7 cellular contexts compared by ENCODE assay signal in genomic region chr11:60334005-60334620, GRCh38. TPM values are rescaled to one million over a fixed set of nuclear protein-coding genes. Genes with fewer than 3 reads are reported as not detected.
A peak's percentile ranks its signal among the peaks of the same experiment; 100 is the strongest.
DNase-seq lines count a peak whose midpoint lies in the region; ATAC-seq and TF ChIP-seq lines count a peak whose summit lies in the region.

No MANE protein-coding gene starts in this region.

- H3K79me2 ChIP-seq in OCI-LY1 (ENCODE audit: insufficient read depth, low read length) (no peaks in the 10 kb centered on the region), osteoblast (ENCODE audit: insufficient read depth, low read length) (no peaks in the 10 kb centered on the region)

- H3K36me3 ChIP-seq in OCI-LY1 (ENCODE audit: insufficient read depth, low read length): no peaks in the 10 kb centered on the region
- no peaks in the 10 kb centered on the region for H3K36me3 ChIP-seq in osteoblast (ENCODE audit: insufficient read depth, low read length)

- no peaks in the 10 kb centered on the region for H4K20me1 ChIP-seq in OCI-LY1 (ENCODE audit: insufficient read depth, low read length)
- H4K20me1 ChIP-seq in osteoblast (ENCODE audit: insufficient read depth, low read length): no peaks in the 10 kb centered on the region

- no peaks in the 10 kb centered on the region for H3K9me3 ChIP-seq in OCI-LY1 (ENCODE audit: low read length)
- no peaks in the 10 kb centered on the region for H3K9me3 ChIP-seq in osteoblast (ENCODE audit: low read depth, low read length)

- H3K27ac ChIP-seq in OCI-LY1 (ENCODE audit: low read depth, low read length, poor library complexity, severe bottlenecking): no peak overlapping the region
- no peak overlapping the region for H3K27ac ChIP-seq in osteoblast (ENCODE audit: low read depth, low read length)

- ATAC-seq in HG03139 (IDR thresholded peaks at IDR 0.05; ENCODE audit: unreplicated experiment): peak; percentile 61

- no peaks in the 10 kb centered on the region for H3K27me3 Mint-ChIP-seq in type B pancreatic cell

- H3K9me2 ChIP-seq in OCI-LY1 (ENCODE audit: low read depth, low read length): no peaks in the 10 kb centered on the region

- TF ChIP-seq CTCF in GM12874 (IDR thresholded peaks at IDR 0.05; ENCODE audit: insufficient read depth, low read depth, low read length) (peak; percentile 86), OCI-LY1 (IDR thresholded peaks at IDR 0.05; ENCODE audit: low read length) (peak; percentile 77), fibroblast of mammary gland (conservative IDR thresholded peaks at IDR 0.05; ENCODE audit: control insufficient read depth, insufficient read depth, low read depth, low read length) (peak; percentile 60), osteoblast (IDR thresholded peaks at IDR 0.05; ENCODE audit: extremely low read depth, low read depth, low read length) (peak; percentile 57), type B pancreatic cell (conservative IDR thresholded peaks at IDR 0.05) (peak; percentile 79)

- H2AFZ ChIP-seq in OCI-LY1 (ENCODE audit: low read length): no peak overlapping the region
- H2AFZ ChIP-seq in osteoblast (ENCODE audit: low read length): no peak overlapping the region

- no peak overlapping the region for H3K27ac Mint-ChIP-seq in type B pancreatic cell

- no peaks in the 10 kb centered on the region for H3K36me3 Mint-ChIP-seq in type B pancreatic cell

- H3K4me3 ChIP-seq in OCI-LY1 (ENCODE audit: low read depth, low read length, poor library complexity, severe bottlenecking) (no peak overlapping the region), fibroblast of mammary gland (ENCODE audit: control insufficient read depth, low read depth, low read length) (no peak overlapping the region), osteoblast (ENCODE audit: insufficient read depth, low read length) (no peak overlapping the region)

- no peaks in the 10 kb centered on the region for H3K9me3 Mint-ChIP-seq in type B pancreatic cell

- peak; percentile 58 for DNase-seq in activated T-cell treated with anti-CD3 and anti-CD28 coated beads for 24 hours (ENCODE audit: low read depth)
- DNase-seq in fibroblast of mammary gland (ENCODE audit: low read depth): peak; percentile 36
- DNase-seq in osteoblast (ENCODE audit: insufficient read length, low spot score, missing footprints): peak; percentile 36
- no peak for DNase-seq in type B pancreatic cell (ENCODE audit: extremely low spot score, unreplicated experiment)

- H3K9ac ChIP-seq in OCI-LY1 (ENCODE audit: low read length): no peak overlapping the region

- H3K27me3 ChIP-seq in OCI-LY1 (ENCODE audit: insufficient read depth, low read length) (no peaks in the 10 kb centered on the region), osteoblast (ENCODE audit: insufficient read depth, low read length) (no peaks in the 10 kb centered on the region)

- H3K4me1 Mint-ChIP-seq in type B pancreatic cell (ENCODE audit: unreplicated experiment): no peaks in the 10 kb centered on the region

- H3K4me2 ChIP-seq in OCI-LY1 (ENCODE audit: low read length): 0 out of 2 replicates have a peak overlapping the region, but pooled peaks have one; percentile 17
- H3K4me2 ChIP-seq in osteoblast (ENCODE audit: insufficient read depth, low read length): no peak overlapping the region

- no peak overlapping the region for H3K4me3 Mint-ChIP-seq in type B pancreatic cell

- H3K4me1 ChIP-seq in OCI-LY1 (ENCODE audit: insufficient read depth, low read length, severe bottlenecking) (no peaks in the 10 kb centered on the region), osteoblast (ENCODE audit: insufficient read depth, low read length) (no peaks in the 10 kb centered on the region)

- no peaks in the 10 kb centered on the region for H3F3A ChIP-seq in OCI-LY1 (ENCODE audit: insufficient read depth, low read length)

RNA-seq across cellular contexts. Expression of gene MS4A6E, which starts 7.1 kb away (rescaled TPM):
- not detected in 2 replicates for total RNA-seq in osteoblast
- not detected in 2 replicates for total RNA-seq in type B pancreatic cell (ENCODE audit: low replicate concordance)

RNA-seq across cellular contexts. Expression of gene MS4A7, which starts 44.2 kb away (rescaled TPM):
- total RNA-seq in osteoblast (under 0.01 and 0.36 TPM in 2 replicates), type B pancreatic cell (ENCODE audit: low replicate concordance) (not detected in 2 replicates)

RNA-seq across cellular contexts. Expression of gene MS4A4A, which starts 53.6 kb away (rescaled TPM):
- under 0.01 and 0.36 TPM in 2 replicates for total RNA-seq in osteoblast
- not detected in 2 replicates for total RNA-seq in type B pancreatic cell (ENCODE audit: low replicate concordance)
